1 cellular context compared by ENCODE assay signal in the genomic region with DNA sequence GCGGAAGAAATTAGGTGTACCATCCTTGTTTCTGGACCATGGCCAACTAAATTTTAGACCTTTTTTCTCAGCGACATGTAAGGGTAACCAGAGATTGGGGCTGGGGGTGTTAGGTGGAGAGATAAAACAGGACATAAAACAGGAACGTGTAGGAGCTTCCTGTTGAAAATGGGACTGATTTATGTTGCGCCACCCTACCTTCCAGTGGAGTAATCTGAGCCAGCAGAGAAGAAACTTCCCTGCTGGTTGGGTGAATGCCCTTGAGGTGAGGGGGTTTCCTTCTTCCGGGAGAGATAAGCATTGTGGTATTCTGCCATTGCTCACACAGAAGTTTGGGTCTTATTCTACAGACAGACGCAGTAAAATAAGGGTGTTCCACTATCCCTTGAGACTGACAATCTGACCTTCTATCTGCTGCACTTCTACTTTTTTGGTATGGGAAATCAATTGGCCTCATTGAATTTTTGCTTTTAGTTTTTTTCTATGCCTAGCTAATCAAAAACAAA.
TF ChIP-seq lines count a peak whose summit lies in the region.

No MANE protein-coding gene starts in this region.

TF ChIP-seq in H1, 55 proteins besides CTCF, POLR2A, EP300 and RAD21 (continued from another document):
- TF ChIP-seq, protein P1, sequence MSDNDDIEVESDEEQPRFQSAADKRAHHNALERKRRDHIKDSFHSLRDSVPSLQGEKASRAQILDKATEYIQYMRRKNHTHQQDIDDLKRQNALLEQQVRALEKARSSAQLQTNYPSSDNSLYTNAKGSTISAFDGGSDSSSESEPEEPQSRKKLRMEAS (IDR thresholded peaks at IDR 0.05) = no peak
- TF ChIP-seq CBX8 (IDR thresholded peaks at IDR 0.05; ENCODE audit: borderline replicate concordance, low read depth, low read length) (no peak), CEBPB (IDR thresholded peaks at IDR 0.05; ENCODE audit: low read depth, low read length) (peak; percentile 86), TCF12 (IDR thresholded peaks at IDR 0.05; ENCODE audit: low read depth, low read length) (no peak)
